ENCODE assay signal across 1 cellular context in genomic region chr3:67906256-67906655, GRCh38.
TF ChIP-seq lines count a peak whose summit lies in the region.

No MANE protein-coding gene starts in this region.

TF ChIP-seq in SK-N-SH treated with all-trans-retinoic acid at 6 μM for 48 hours, 23 proteins besides CTCF, POLR2A, EP300 and RAD21 (continued from another document):
- no peak for TF ChIP-seq SNAI2 (CRISPR knock-in tag; IDR thresholded peaks at IDR 0.05)
- no peak for TF ChIP-seq TOX (CRISPR knock-in tag; IDR thresholded peaks at IDR 0.05; ENCODE audit: borderline replicate concordance)
- no peak for TF ChIP-seq ARNTL (CRISPR knock-in tag; IDR thresholded peaks at IDR 0.05; ENCODE audit: borderline replicate concordance, low read depth)
- TF ChIP-seq RARB (CRISPR knock-in tag; IDR thresholded peaks at IDR 0.05): no peak
- TF ChIP-seq ZNF8 (CRISPR knock-in tag; IDR thresholded peaks at IDR 0.05): no peak
- TF ChIP-seq, protein P1, sequence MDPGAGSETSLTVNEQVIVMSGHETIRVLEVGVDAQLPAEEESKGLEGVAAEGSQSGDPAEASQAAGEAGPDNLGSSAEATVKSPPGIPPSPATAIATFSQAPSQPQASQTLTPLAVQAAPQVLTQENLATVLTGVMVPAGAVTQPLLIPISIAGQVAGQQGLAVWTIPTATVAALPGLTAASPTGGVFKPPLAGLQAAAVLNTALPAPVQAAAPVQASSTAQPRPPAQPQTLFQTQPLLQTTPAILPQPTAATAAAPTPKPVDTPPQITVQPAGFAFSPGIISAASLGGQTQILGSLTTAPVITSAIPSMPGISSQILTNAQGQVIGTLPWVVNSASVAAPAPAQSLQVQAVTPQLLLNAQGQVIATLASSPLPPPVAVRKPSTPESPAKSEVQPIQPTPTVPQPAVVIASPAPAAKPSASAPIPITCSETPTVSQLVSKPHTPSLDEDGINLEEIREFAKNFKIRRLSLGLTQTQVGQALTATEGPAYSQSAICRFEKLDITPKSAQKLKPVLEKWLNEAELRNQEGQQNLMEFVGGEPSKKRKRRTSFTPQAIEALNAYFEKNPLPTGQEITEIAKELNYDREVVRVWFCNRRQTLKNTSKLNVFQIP (CRISPR knock-in tag; IDR thresholded peaks at IDR 0.05; ENCODE audit: borderline replicate concordance, low read depth): no peak
